Comparison of ENCODE assay signal across 17 cellular contexts in the genomic region with DNA sequence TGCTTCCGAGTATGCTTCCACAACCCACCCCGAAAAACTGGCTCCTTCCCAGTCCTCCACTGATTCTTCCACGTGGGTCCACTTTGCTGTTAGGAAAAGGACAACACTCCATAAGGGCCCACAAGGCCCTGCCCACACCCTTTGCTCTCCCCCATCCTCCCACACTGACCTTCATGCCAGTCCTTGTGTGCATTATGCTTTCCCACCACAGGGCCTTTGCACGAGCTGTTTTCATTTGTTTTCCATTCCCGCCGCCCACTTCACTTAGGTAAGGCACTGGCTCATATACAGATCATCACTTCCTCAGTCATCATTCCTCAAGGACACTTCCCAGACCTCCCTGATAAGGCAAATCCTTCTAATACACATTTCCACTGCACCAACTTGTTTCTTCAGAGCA. TPM values are rescaled to one million over a fixed set of nuclear protein-coding genes. Genes with fewer than 3 reads are reported as not detected.
A peak's percentile ranks its signal among the peaks of the same experiment; 100 is the strongest.
DNase-seq lines count a peak whose midpoint lies in the region; ATAC-seq, FAIRE-seq and TF ChIP-seq lines count a peak whose summit lies in the region.
"Had no signal": no experiment of that assay in that cellular context is flagged by ENCODE, and none has a peak within 500 bp of the region (broad histone marks: within the 10 kb centered on the region; RNA-seq: fewer than 3 reads in every experiment).

No MANE protein-coding gene starts in this region.

- H3K4me3 ChIP-seq in OCI-LY3 (ENCODE audit: low read length) (peak overlapping the region; percentile 27), K562 (no peak overlapping the region)
- H3K4me3 ChIP-seq: HAP-1, PC-9 had no signal

- H3K9me3 ChIP-seq in OCI-LY3 (ENCODE audit: insufficient read depth, low read length), result no peaks in the 10 kb centered on the region
- H3K9me3 ChIP-seq in K562 (replicated peaks; ENCODE audit: control insufficient read depth, insufficient read depth, low read depth, low read length), result no peaks in the 10 kb centered on the region
- H3K9me3 ChIP-seq: BE2C, HAP-1 had no signal

- no peaks in the 10 kb centered on the region for H4K20me1 ChIP-seq in OCI-LY3 (ENCODE audit: insufficient read depth, low read length)
- no peaks in the 10 kb centered on the region for H4K20me1 ChIP-seq in K562 (replicated peaks; ENCODE audit: control insufficient read depth, insufficient read depth, low read length)

- ATAC-seq in K562 (no peak), HG03095 (IDR thresholded peaks at IDR 0.05; ENCODE audit: unreplicated experiment) (no peak)
- no peak for ATAC-seq in stimulated activated memory B cell treated with anti-CD40 and anti-IgM and Interleukin-4, amounts not matched to agents 10 μg/mL and 1 μg/mL and 100 μg/mL, for 72 hours

- TF ChIP-seq CTCF in OCI-LY3 (IDR thresholded peaks at IDR 0.05; ENCODE audit: low read depth, low read length) (no peak), K562 (IDR thresholded peaks at IDR 0.05 in 2 of 3, conservative IDR thresholded peaks at IDR 0.05 in 1 of 3; ENCODE audit: insufficient read depth in 2 of 3, low read depth in 1 of 3, low read length in 3 of 3) (no peak)

- POLR2A ChIA-PET in K562 (lab: Yijun Ruan, JAX), result interaction anchor here (0.6 kb wide), 1 partner anchor 255 kb away, joined by 3 read pairs; no protein-coding TSS in a partner anchor

- H3K36me3 ChIP-seq in OCI-LY3 (replicated peaks; ENCODE audit: low read depth, low read length) (no peaks in the 10 kb centered on the region), K562 (ENCODE audit: control insufficient read depth, insufficient read depth, low read length) (no peaks in the 10 kb centered on the region)
- H3K36me3 ChIP-seq: BE2C, HAP-1 had no signal

- TF ChIP-seq POLR2A in GM12892 (IDR thresholded peaks at IDR 0.05; ENCODE audit: low read depth, low read length) (no peak), K562 (conservative IDR thresholded peaks at IDR 0.05) (no peak)

- intact Hi-C loops in K562 (cut with micrococcal nuclease), result no loop called here

- TF ChIP-seq RAD21 in K562 (CRISPR knock-in tag; conservative IDR thresholded peaks at IDR 0.05 in 1 of 2, IDR thresholded peaks at IDR 0.05 in 1 of 2), result no peak

- WGBS in K562 (ENCODE audit: insufficient coverage, low coverage, missing lambda C conversion rate), result 2% methylated on average over 6 of the region's 6 CpGs

- H3K79me2 ChIP-seq in OCI-LY3 (ENCODE audit: low read length) (no peaks in the 10 kb centered on the region), K562 (ENCODE audit: control insufficient read depth, insufficient read depth, low read length) (no peaks in the 10 kb centered on the region)

- peak overlapping the region; percentile 64 for H3K9ac ChIP-seq in OCI-LY3 (ENCODE audit: low read length)
- H3K9ac ChIP-seq in K562 (ENCODE audit: insufficient read depth in 1 of 2, low read depth in 2 of 2, low read length in 2 of 2), result no peak overlapping the region

- peak overlapping the region; percentile 95 for H3K27ac Mint-ChIP-seq in stimulated activated memory B cell treated with anti-CD40 and anti-IgM and Interleukin-4, amounts not matched to agents 10 μg/mL and 1 μg/mL and 100 μg/mL, for 72 hours

- no peaks in the 10 kb centered on the region for H3K9me1 ChIP-seq in K562 (ENCODE audit: control insufficient read depth, insufficient read depth, low read length)

- H3K4me2 ChIP-seq in OCI-LY3 (ENCODE audit: low read length) (peak overlapping the region; percentile 69), K562 (ENCODE audit: insufficient read depth, low read length) (no peak overlapping the region)
- H3K4me2 ChIP-seq: PC-9 had no signal

- H3K4me3 Mint-ChIP-seq in stimulated activated memory B cell treated with anti-CD40 and anti-IgM and Interleukin-4, amounts not matched to agents 10 μg/mL and 1 μg/mL and 100 μg/mL, for 72 hours, result peak overlapping the region; percentile 12

- peaks cover 77% of the 10 kb centered on the region for H3K4me1 Mint-ChIP-seq in stimulated activated memory B cell treated with anti-CD40 and anti-IgM and Interleukin-4, amounts not matched to agents 10 μg/mL and 1 μg/mL and 100 μg/mL, for 72 hours

- no peak for DNase-seq in GM12892 (ENCODE audit: insufficient read length)
- DNase-seq in K562 (ENCODE audit: extremely low read depth in 1 of 4, low spot score in 3 of 4), result no peak
- DNase-seq in dedifferentiated amniotic fluid mesenchymal stem cell (ENCODE audit: extremely low spot score), result no peak
- no peak for DNase-seq in COR-L47 (lab: John Stamatoyannopoulos, UW)
- DNase-seq: BE2C; DMS153; KBM-7; NCI-H1105; NCI-H187; NCI-H69; NK-92 treated with Interleukin-12 subunit alpha and Interleukin-12 subunit beta, amount 100 ng/mL, for 24 hours; PC-9 had no signal

- H3K4me1 ChIP-seq in OCI-LY3 (ENCODE audit: low read length) (peaks cover 79% of the 10 kb centered on the region), K562 (replicated peaks in 1 of 2; ENCODE audit: control insufficient read depth in 2 of 2, insufficient read depth in 2 of 2, low read length in 2 of 2) (no peaks in the 10 kb centered on the region)
- H3K4me1 ChIP-seq: BE2C, HAP-1 had no signal

- FAIRE-seq in GM12892 (lab: Jason Lieb, UNC) (peak; percentile 86), K562 (lab: Jason Lieb, UNC) (no peak)
- FAIRE-seq: HTR-8/SVneo had no signal

- H2AFZ ChIP-seq in OCI-LY3 (ENCODE audit: low read depth, low read length) (no peak overlapping the region), K562 (ENCODE audit: low read depth, low read length) (no peak overlapping the region)
- H2AFZ ChIP-seq: PC-9 had no signal

- H3K27me3 Mint-ChIP-seq in stimulated activated memory B cell treated with anti-CD40 and anti-IgM and Interleukin-4, amounts not matched to agents 10 μg/mL and 1 μg/mL and 100 μg/mL, for 72 hours, result no peaks in the 10 kb centered on the region

- CTCF ChIA-PET in K562 (lab: Yijun Ruan, JAX; ENCODE audit: low intra/inter-chr PET ratio), result no interaction called here

- H3K27ac ChIP-seq in OCI-LY3 (ENCODE audit: low read length) (peak overlapping the region; percentile 97), K562 (ENCODE audit: extremely low read depth, low read depth, low read length) (no peak overlapping the region)
- H3K27ac ChIP-seq: PC-9 had no signal

- H3K36me3 Mint-ChIP-seq in stimulated activated memory B cell treated with anti-CD40 and anti-IgM and Interleukin-4, amounts not matched to agents 10 μg/mL and 1 μg/mL and 100 μg/mL, for 72 hours, result peaks cover 6% of the 10 kb centered on the region

- no peaks in the 10 kb centered on the region for H3K9me3 Mint-ChIP-seq in stimulated activated memory B cell treated with anti-CD40 and anti-IgM and Interleukin-4, amounts not matched to agents 10 μg/mL and 1 μg/mL and 100 μg/mL, for 72 hours

- no TSS peak for BruUV-seq in K562 (replicated peaks; lab: Mats Ljungman, UMichigan)

- no peaks in the 10 kb centered on the region for H3K27me3 ChIP-seq in OCI-LY3 (ENCODE audit: low read depth, low read length)
- peaks cover 22 to 35% of the 10 kb centered on the region in 2 experiments for H3K27me3 ChIP-seq in K562 (ENCODE audit: control insufficient read depth in 2 of 2, insufficient read depth in 2 of 2, low read length in 2 of 2)

- TF ChIP-seq EP300 in K562 (IDR thresholded peaks at IDR 0.05; ENCODE audit: low read length), result no peak

- in situ Hi-C loops in K562 (cut with MboI), result no loop called here

TF ChIP-seq in K562, 482 proteins besides CTCF, POLR2A, EP300 and RAD21 (continues in another document):
- TF ChIP-seq EGR1 (conservative IDR thresholded peaks at IDR 0.05) (no peak), BCOR (IDR thresholded peaks at IDR 0.05) (peak; percentile 62; the same call in 1 of the 2 replicates)

RNA-seq across cellular contexts. Expression of gene SEL1L3, which starts 16.8 kb away (rescaled TPM):
- 50.1 TPM for polyA plus RNA-seq in GM12892 (2012; ENCODE audit: missing spikeins)
- total RNA-seq in K562 (2011; cell fraction: chromatin; rRNA removed; ENCODE audit: low replicate concordance), result 239 and 361 TPM in 2 replicates
- 50.2 and 64.2 TPM in 2 replicates for total RNA-seq in K562 (2011; cell fraction: nucleolus; rRNA removed)
- 170 and 237 TPM in 2 replicates for total RNA-seq in K562 (2011; cell fraction: nucleoplasm; rRNA removed)
- total RNA-seq in K562 (2014; rRNA removed), result 16.9 and 19.4 TPM in 2 replicates
- total RNA-seq in K562 (2014; rRNA removed; fragmentation: Illumina TruSeq; extraction: Trizol), result 29.6 and 38.5 TPM in 2 replicates
- 10.0 and 10.2 TPM in 2 replicates for total RNA-seq in K562 (2015; rRNA removed; fragmentation: Illumina TruSeq; extraction: Trizol)
- total RNA-seq in K562 (2021), result 21.3 and 25.4 TPM in 2 replicates
- polyA plus RNA-seq in K562 (2011; rRNA removed), result 37.5 and 44.3 TPM in 2 replicates
- 17.1 and 17.3 TPM in 2 replicates for polyA plus RNA-seq in K562 (2011; cell fraction: cytosol; rRNA removed)
- polyA plus RNA-seq in K562 (2011; cell fraction: nucleus; rRNA removed), result 33.7 and 36.1 TPM in 2 replicates
- polyA plus RNA-seq in K562 (2012), result 12.5 and 61.2 TPM in 2 replicates
- 33.2 and 43.0 TPM in 2 replicates for polyA plus RNA-seq in K562 (2014; fragmentation: Illumina TruSeq; extraction: Trizol)
- polyA plus RNA-seq in K562 (2014; fragmentation: Nextera tagmentation; extraction: Ambion mirVana), result 10 to 100 TPM; 14.6 to 14.7 TPM
- 21.6 and 22.4 TPM in 2 replicates for polyA plus RNA-seq in K562 (2014; rRNA removed)
- polyA minus RNA-seq in K562 (2011; rRNA and poly(A)+ RNA removed), result 83.6 and 102 TPM in 2 replicates
- 12.3 and 17.6 TPM in 2 replicates for polyA minus RNA-seq in K562 (2011; cell fraction: cytosol; rRNA and poly(A)+ RNA removed)
- 21.1 and 66.1 TPM in 2 replicates for polyA minus RNA-seq in K562 (2011; cell fraction: nucleus; rRNA and poly(A)+ RNA removed)

RNA-seq across cellular contexts. Expression of gene SMIM20, which starts 34.4 kb away (rescaled TPM):
- polyA plus RNA-seq in GM12892 (2012; ENCODE audit: missing spikeins), result 39.1 TPM
- 3.3 and 12.6 TPM in 2 replicates for total RNA-seq in K562 (2011; cell fraction: chromatin; rRNA removed; ENCODE audit: low replicate concordance)
- total RNA-seq in K562 (2011; cell fraction: nucleolus; rRNA removed), result 6.4 and 7.0 TPM in 2 replicates
- 10.3 and 13.6 TPM in 2 replicates for total RNA-seq in K562 (2011; cell fraction: nucleoplasm; rRNA removed)
- total RNA-seq in K562 (2014; rRNA removed) (25.8 and 28.0 TPM in 2 replicates), K562 (2014; rRNA removed; fragmentation: Illumina TruSeq; extraction: Trizol) (36.5 and 38.9 TPM in 2 replicates), K562 (2015; rRNA removed; fragmentation: Illumina TruSeq; extraction: Trizol) (33.0 and 36.4 TPM in 2 replicates), K562 (2021) (25.1 and 29.9 TPM in 2 replicates)
- polyA plus RNA-seq in K562 (2011; rRNA removed) (29.2 and 45.1 TPM in 2 replicates), K562 (2014; fragmentation: Illumina TruSeq; extraction: Trizol) (26.0 and 33.7 TPM in 2 replicates), K562 (2014; fragmentation: Nextera tagmentation; extraction: Ambion mirVana) (10 to 100 TPM; 50.7 to 51.0 TPM), K562 (2014; rRNA removed) (36.9 and 46.3 TPM in 2 replicates)
- polyA plus RNA-seq in K562 (2011; cell fraction: cytosol; rRNA removed), result 10.0 and 16.1 TPM in 2 replicates
- polyA plus RNA-seq in K562 (2011; cell fraction: nucleus; rRNA removed), result 6.0 and 10.8 TPM in 2 replicates
- polyA plus RNA-seq in K562 (2012), result 30.2 and 36.9 TPM in 2 replicates
- 8.2 and 9.4 TPM in 2 replicates for polyA minus RNA-seq in K562 (2011; rRNA and poly(A)+ RNA removed)
- polyA minus RNA-seq in K562 (2011; cell fraction: cytosol; rRNA and poly(A)+ RNA removed), result 5.6 and 7.2 TPM in 2 replicates
- 2.3 and 3.6 TPM in 2 replicates for polyA minus RNA-seq in K562 (2011; cell fraction: nucleus; rRNA and poly(A)+ RNA removed)
